13 cellular contexts compared by ENCODE assay signal in genomic region chr18:72107647-72108046, GRCh38.
A peak's percentile ranks its signal among the peaks of the same experiment; 100 is the strongest.
DNase-seq lines count a peak whose midpoint lies in the region; ATAC-seq and TF ChIP-seq lines count a peak whose summit lies in the region.
"Had no signal": no experiment of that assay in that cellular context is flagged by ENCODE, and none has a peak within 500 bp of the region (broad histone marks: within the 10 kb centered on the region; RNA-seq: fewer than 3 reads in every experiment).

No MANE protein-coding gene starts in this region.

- CTCF ChIA-PET in WTC11 (lab: Charles Lee), result no interaction called here
- CTCF ChIA-PET in CD8-positive, alpha-beta memory T cell (lab: Charles Lee), result no interaction called here

- peak; percentile 97 for ATAC-seq in WTC11

- in situ Hi-C loops in ACHN (cut with HindIII; ENCODE audit: low pct_ligation_motif_present, low pct_unique_long_range_greater_than_20kb, low sequenced_read_pairs), result no loop called here

- peak overlapping the region; percentile 54 for H3K27ac Mint-ChIP-seq in WTC11
- H3K27ac Mint-ChIP-seq in CD8-positive, alpha-beta memory T cell, result no peak overlapping the region

- no peaks in the 10 kb centered on the region for H3K9me3 ChIP-seq in MG63
- H3K9me3 ChIP-seq in CD8-positive, alpha-beta memory T cell (ENCODE audit: low read length), result no peaks in the 10 kb centered on the region

- no peak overlapping the region for H3K4me3 Mint-ChIP-seq in WTC11
- H3K4me3 Mint-ChIP-seq in CD8-positive, alpha-beta memory T cell, result no peak overlapping the region

- H3K4me1 Mint-ChIP-seq in WTC11, result peaks cover 27% of the 10 kb centered on the region
- H3K4me1 Mint-ChIP-seq in CD8-positive, alpha-beta memory T cell, result no peaks in the 10 kb centered on the region

- DNase-seq in ACHN (peak; percentile 47), MG63 (peak; percentile 49), WTC11 (ENCODE audit: low spot score) (peak; percentile 55), iPS DF 4.7 (ENCODE audit: extremely low read depth, low spot score) (peak; percentile 36), activated gamma-delta T cell (lab: John Stamatoyannopoulos, UW) (no peak), DMS114 treated with DMSO at 0.1 percent for 48 hours (lab: John Stamatoyannopoulos, UW; ENCODE audit: unreplicated experiment) (no peak)
- no peak for DNase-seq in CD8-positive, alpha-beta memory T cell
- DNase-seq in activated CD4-positive, CD25-positive, alpha-beta regulatory T cell treated with anti-CD3 and anti-CD28 coated beads, Interleukin-2, amount 50 U/mL, for 72 hours, result no peak
- DNase-seq: activated CD8-positive, alpha-beta memory T cell treated with anti-CD3 and anti-CD28 coated beads, Interleukin-2, amount 50 U/mL, for 48 hours; Kasumi-1; NCI-H526 treated with DMSO at 0.1 percent for 48 hours; stimulated activated naive CD4-positive, alpha-beta T cell; T-helper 9 cell had no signal

- H3K9me3 Mint-ChIP-seq in WTC11, result peaks cover 27% of the 10 kb centered on the region
- peaks cover 4 to 29% (median 6%) of the 10 kb centered on the region in 5 donors for H3K9me3 Mint-ChIP-seq in CD8-positive, alpha-beta memory T cell

- no peak for TF ChIP-seq CTCF in WTC11 (IDR thresholded peaks at IDR 0.05)

- H3K27me3 Mint-ChIP-seq in WTC11 (ENCODE audit: low read depth), result no peaks in the 10 kb centered on the region
- no peaks in the 10 kb centered on the region for H3K27me3 Mint-ChIP-seq in CD8-positive, alpha-beta memory T cell

- POLR2A ChIA-PET in WTC11 (lab: Charles Lee), result no interaction called here
- POLR2A ChIA-PET in CD8-positive, alpha-beta memory T cell (lab: Charles Lee), result no interaction called here

- no peaks in the 10 kb centered on the region for H3K4me1 ChIP-seq in CD8-positive, alpha-beta memory T cell (ENCODE audit: insufficient read depth, low read length)

- H3K36me3 ChIP-seq in MG63, result no peaks in the 10 kb centered on the region
- H3K36me3 ChIP-seq in CD8-positive, alpha-beta memory T cell (ENCODE audit: insufficient read depth, low read length), result no peaks in the 10 kb centered on the region

- peaks cover 3% of the 10 kb centered on the region; the same call in 1 of the 2 replicates for H3K36me3 Mint-ChIP-seq in WTC11
- H3K36me3 Mint-ChIP-seq in CD8-positive, alpha-beta memory T cell, result no peaks in the 10 kb centered on the region

- H3K4me3 ChIP-seq in MG63, result no peak overlapping the region
- H3K4me3 ChIP-seq in CD8-positive, alpha-beta memory T cell (ENCODE audit: low read length), result no peak overlapping the region

- H3K27me3 ChIP-seq in MG63, result no peaks in the 10 kb centered on the region
- no peaks in the 10 kb centered on the region for H3K27me3 ChIP-seq in CD8-positive, alpha-beta memory T cell (ENCODE audit: insufficient read depth, low read length, poor library complexity, severe bottlenecking)

- no peak overlapping the region for H3K27ac ChIP-seq in CD8-positive, alpha-beta memory T cell (ENCODE audit: low read depth, low read length)

TF ChIP-seq in WTC11, 78 proteins besides CTCF, POLR2A, EP300 and RAD21:
- TF ChIP-seq ZNF232 (CRISPR knock-in tag; IDR thresholded peaks at IDR 0.05), result no peak
- no peak for TF ChIP-seq JAZF1 (CRISPR knock-in tag; IDR thresholded peaks at IDR 0.05)
- TF ChIP-seq TEAD1 (CRISPR knock-in tag; IDR thresholded peaks at IDR 0.05), result peak; percentile 23; the same call in 1 of the 2 replicates
- no peak for TF ChIP-seq SOX15 (CRISPR knock-in tag; IDR thresholded peaks at IDR 0.05)
- TF ChIP-seq ZNF416 (CRISPR knock-in tag; IDR thresholded peaks at IDR 0.05), result no peak

Comparison
In these comparisons a context has a peak if more than half of its experiments do, and no peak if none do; other contexts are left out.
1. DNase-seq: peak in ACHN (single experiment), MG63 (single experiment), WTC11 (single experiment) and iPS DF 4.7 (single experiment); none in CD8-positive, alpha-beta memory T cell (0 of 5), activated CD4-positive, CD25-positive, alpha-beta regulatory T cell treated with anti-CD3 and anti-CD28 coated beads, Interleukin-2, amount 50 U/mL, for 72 hours (single experiment), activated gamma-delta T cell (single experiment) and DMS114 treated with DMSO at 0.1 percent for 48 hours (single experiment).